19 cellular contexts compared by ENCODE assay signal in genomic region chr4:119765951-119766350, GRCh38.
DNase-seq lines count a peak whose midpoint lies in the region; ATAC-seq, FAIRE-seq and TF ChIP-seq lines count a peak whose summit lies in the region.
"Had no signal": no experiment of that assay in that cellular context is flagged by ENCODE, and none has a peak within 500 bp of the region (broad histone marks: within the 10 kb centered on the region; RNA-seq: fewer than 3 reads in every experiment).

No MANE protein-coding gene starts in this region.

- no peak for TF ChIP-seq POLR2A in GM12891 (IDR thresholded peaks at IDR 0.05; ENCODE audit: low read depth, low read length)

- no peaks in the 10 kb centered on the region for H3K9me3 ChIP-seq in small intestine (ENCODE audit: control insufficient read depth, low read depth)
- no peaks in the 10 kb centered on the region for H3K9me3 ChIP-seq in psoas muscle
- H3K9me3 ChIP-seq: HAP-1 had no signal

- 49 to 81% (median 54%) methylated on average over 1 of the region's 1 CpG for WGBS in small intestine, 3 donors
- 21 to 76% (median 27%) methylated on average over 1 of the region's 1 CpG for WGBS in psoas muscle, 3 donors

- ATAC-seq in psoas muscle, result no peak

- peaks cover 3% of the 10 kb centered on the region for H3K9me3 Mint-ChIP-seq in osteocyte (ENCODE audit: unreplicated experiment)
- H3K9me3 Mint-ChIP-seq: HFFc6 had no signal

- H3K4me3 Mint-ChIP-seq in osteocyte (ENCODE audit: unreplicated experiment), result no peak overlapping the region
- H3K4me3 Mint-ChIP-seq: CD4-positive, alpha-beta memory T cell; HFFc6 had no signal

- intact Hi-C loops in psoas muscle (cut with DNase I), result no loop called here

- no peaks in the 10 kb centered on the region for H3K27me3 Mint-ChIP-seq in osteocyte (ENCODE audit: unreplicated experiment)
- H3K27me3 Mint-ChIP-seq: CD4-positive, alpha-beta memory T cell had no signal

- DNase-seq in amniotic epithelial cell (ENCODE audit: low read depth) (peak; percentile 81), iris pigment epithelial cell (ENCODE audit: low read depth) (peak; percentile 35), osteocyte (ENCODE audit: extremely low spot score, unreplicated experiment) (no peak), small intestine (no peak), psoas muscle (no peak), GM12891 (ENCODE audit: insufficient read length, low spot score) (no peak)
- DNase-seq: C1 segment of cervical spinal cord; Calu3; CD4-positive, alpha-beta memory T cell; COR-L47; DMS53; DMS79 treated with DMSO at 0.1 percent for 48 hours; GF-D8; GOT3; HFFc6 had no signal

- H3K4me3 ChIP-seq in small intestine (ENCODE audit: low read depth in 1 of 2, low read length in 2 of 2) (no peak overlapping the region), psoas muscle (no peak overlapping the region)
- H3K4me3 ChIP-seq: HAP-1 had no signal

- FAIRE-seq in small intestine (lab: Jason Lieb, UNC), result no peak
- FAIRE-seq in GM12891 (lab: Jason Lieb, UNC), result no peak
- FAIRE-seq: GM12892, GM19239, H54 had no signal

- TF ChIP-seq CTCF in osteocyte (IDR thresholded peaks at IDR 0.05) (no peak), psoas muscle (IDR thresholded peaks at IDR 0.05) (no peak)

- peak overlapping the region; percentile 55 for H3K27ac Mint-ChIP-seq in osteocyte (ENCODE audit: unreplicated experiment)
- H3K27ac Mint-ChIP-seq: CD4-positive, alpha-beta memory T cell; HFFc6 had no signal

- no peaks in the 10 kb centered on the region for H3K36me3 Mint-ChIP-seq in osteocyte (ENCODE audit: unreplicated experiment)
- H3K36me3 Mint-ChIP-seq: CD4-positive, alpha-beta memory T cell had no signal

- H3K4me1 ChIP-seq in small intestine (ENCODE audit: control insufficient read depth in 2 of 2, insufficient read depth in 1 of 2, low read depth in 1 of 2, low read length in 1 of 2), result no peaks in the 10 kb centered on the region
- H3K4me1 ChIP-seq in psoas muscle, result no peaks in the 10 kb centered on the region
- H3K4me1 ChIP-seq: HAP-1 had no signal

- no peak overlapping the region for H3K27ac ChIP-seq in small intestine (ENCODE audit: low read depth in 1 of 2, low read length in 1 of 2)
- no peak overlapping the region for H3K27ac ChIP-seq in psoas muscle

- no peaks in the 10 kb centered on the region for H3K4me1 Mint-ChIP-seq in osteocyte (ENCODE audit: unreplicated experiment)
- H3K4me1 Mint-ChIP-seq: CD4-positive, alpha-beta memory T cell had no signal

- no peaks in the 10 kb centered on the region for H3K36me3 ChIP-seq in small intestine (ENCODE audit: control insufficient read depth in 2 of 2, insufficient read depth in 2 of 2, low read length in 2 of 2)
- no peaks in the 10 kb centered on the region for H3K36me3 ChIP-seq in psoas muscle (ENCODE audit: insufficient read depth in 1 of 2, low read depth in 1 of 2)
- H3K36me3 ChIP-seq: HAP-1 had no signal

- no peaks in the 10 kb centered on the region for H3K27me3 ChIP-seq in small intestine (ENCODE audit: control insufficient read depth in 2 of 2, insufficient read depth in 2 of 2, low read length in 2 of 2)
- H3K27me3 ChIP-seq in psoas muscle (ENCODE audit: insufficient read depth in 3 of 3, low read length in 2 of 3), result no peaks in the 10 kb centered on the region

TF ChIP-seq in GM12891, 5 proteins besides CTCF, POLR2A, EP300 and RAD21:
- no peak for TF ChIP-seq SPI1 (IDR thresholded peaks at IDR 0.05; ENCODE audit: low read depth, low read length)
- no peak for TF ChIP-seq TAF1 (IDR thresholded peaks at IDR 0.05; ENCODE audit: low read depth, low read length)
- no peak for TF ChIP-seq POLR2AphosphoS5 (IDR thresholded peaks at IDR 0.05; ENCODE audit: low read depth, low read length)
- TF ChIP-seq POU2F2 (IDR thresholded peaks at IDR 0.05; ENCODE audit: low read depth, low read length), result no peak
- TF ChIP-seq PAX5 (IDR thresholded peaks at IDR 0.05; ENCODE audit: insufficient read depth, low read length, severe bottlenecking), result no peak

Comparison
In these comparisons a context has a peak if more than half of its experiments do, and no peak if none do; other contexts are left out.
1. DNase-seq: peak in amniotic epithelial cell (single experiment) and iris pigment epithelial cell (single experiment); none in osteocyte (single experiment), small intestine (single experiment), psoas muscle (0 of 2) and GM12891 (single experiment).